Comparison of ENCODE assay signal across 13 cellular contexts in the genomic region with DNA sequence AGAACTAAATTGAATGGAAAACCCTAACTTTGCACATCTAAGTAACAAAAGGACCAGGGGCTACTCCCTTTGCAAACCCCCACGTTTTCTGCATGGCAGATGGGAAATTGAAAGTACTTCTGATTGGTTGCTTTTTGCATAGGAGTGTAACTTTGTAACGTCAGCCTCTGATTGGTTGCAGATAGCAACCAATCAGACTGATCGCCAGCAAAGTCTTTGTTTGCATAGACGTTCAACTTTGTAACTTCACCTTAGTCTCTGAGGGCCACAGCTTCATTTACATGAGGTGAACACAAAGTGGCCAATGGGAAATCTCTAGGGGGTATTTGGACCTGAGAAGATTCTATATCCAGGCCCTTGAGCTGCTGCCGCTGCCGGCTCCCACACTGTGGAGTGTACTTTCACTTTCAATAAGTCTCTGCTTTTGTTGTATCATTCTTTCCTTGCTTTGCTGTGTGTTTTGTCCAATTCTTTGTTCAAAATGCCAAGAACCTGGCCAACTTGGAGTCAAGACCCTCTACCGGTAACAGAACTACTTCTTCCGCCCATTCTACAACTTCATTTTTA.
DNase-seq lines count a peak whose midpoint lies in the region; ATAC-seq and TF ChIP-seq lines count a peak whose summit lies in the region.
"Had no signal": no experiment of that assay in that cellular context is flagged by ENCODE, and none has a peak within 500 bp of the region (broad histone marks: within the 10 kb centered on the region; RNA-seq: fewer than 3 reads in every experiment).

No MANE protein-coding gene starts in this region.

- no peaks in the 10 kb centered on the region for H3K27me3 Mint-ChIP-seq in WTC11 (ENCODE audit: low read depth)

- H3K4me3 ChIP-seq in mucosa of rectum (ENCODE audit: low read length in 2 of 2): peak overlapping the region; percentile 10 to 46
- H3K4me3 ChIP-seq: ascending aorta had no signal

- DNase-seq in DMS114 treated with DMSO at 0.1 percent for 48 hours (lab: John Stamatoyannopoulos, UW; ENCODE audit: unreplicated experiment) (peak; percentile 11), WTC11 (ENCODE audit: low spot score) (no peak), SK-N-DZ (ENCODE audit: low spot score) (no peak), DMS79 (lab: John Stamatoyannopoulos, UW) (no peak), CD1c-positive myeloid dendritic cell (ENCODE audit: extremely low spot score) (no peak), NCI-H2107 (lab: John Stamatoyannopoulos, UW) (no peak)
- DNase-seq: activated CD4-positive, alpha-beta T cell treated with anti-CD3 and anti-CD28 coated beads for 4 hours; foreskin fibroblast had no signal

- no peak; the same call in 1 of the 2 replicates for ATAC-seq in WTC11
- ATAC-seq: activated T-helper 17 cell treated with anti-CD3 and anti-CD28 coated beads, Interleukin-2, amount 50 U/mL, for 72 hours had no signal

- no peak overlapping the region for H3K9ac ChIP-seq in mucosa of rectum (ENCODE audit: low read depth in 1 of 2, low read length in 2 of 2)

- H3K9me3 Mint-ChIP-seq in WTC11: peaks cover 30% of the 10 kb centered on the region

- H3K27me3 ChIP-seq in mucosa of rectum (ENCODE audit: control insufficient read depth in 2 of 2, insufficient read depth in 2 of 2, low read length in 2 of 2): no peaks in the 10 kb centered on the region
- H3K27me3 ChIP-seq: ascending aorta had no signal

- peaks cover 14% of the 10 kb centered on the region for H3K36me3 Mint-ChIP-seq in WTC11
- H3K36me3 Mint-ChIP-seq: CD14-positive monocyte had no signal

- POLR2A ChIA-PET in WTC11 (lab: Charles Lee): no interaction called here

- H3K36me3 ChIP-seq in KOPT-K1 (ENCODE audit: insufficient read depth, low read length) (no peaks in the 10 kb centered on the region), mucosa of rectum (ENCODE audit: control insufficient read depth in 2 of 2, insufficient read depth in 2 of 2, low read length in 2 of 2) (no peaks in the 10 kb centered on the region)
- H3K36me3 ChIP-seq: ascending aorta had no signal

- CTCF ChIA-PET in WTC11 (lab: Charles Lee): no interaction called here

- peaks cover 22% of the 10 kb centered on the region for H3K4me1 Mint-ChIP-seq in WTC11

- H3K9me3 ChIP-seq in KOPT-K1 (ENCODE audit: insufficient read depth, low read length, poor library complexity, severe bottlenecking) (peaks cover 3% of the 10 kb centered on the region), mucosa of rectum (ENCODE audit: control insufficient read depth in 2 of 2, low read length in 2 of 2) (peaks cover 0 to 2% of the 10 kb centered on the region in 2 donors)
- H3K9me3 ChIP-seq: ascending aorta had no signal

- no peak overlapping the region for H3K4me3 Mint-ChIP-seq in WTC11
- H3K4me3 Mint-ChIP-seq: activated T-helper 17 cell treated with anti-CD3 and anti-CD28 coated beads, Interleukin-2, amount 50 U/mL, for 72 hours; CD14-positive monocyte had no signal

- peak overlapping the region; percentile 14 for H3K27ac ChIP-seq in KOPT-K1 (ENCODE audit: low read depth, low read length, poor library complexity, severe bottlenecking)
- H3K27ac ChIP-seq in mucosa of rectum (ENCODE audit: low read depth in 2 of 2, low read length in 2 of 2): no peak overlapping the region
- H3K27ac ChIP-seq: ascending aorta had no signal

- no peak for TF ChIP-seq CTCF in WTC11 (IDR thresholded peaks at IDR 0.05)

- H3K27ac Mint-ChIP-seq in WTC11: no peak overlapping the region
- H3K27ac Mint-ChIP-seq: activated T-helper 17 cell treated with anti-CD3 and anti-CD28 coated beads, Interleukin-2, amount 50 U/mL, for 72 hours; CD14-positive monocyte had no signal

- no peaks in the 10 kb centered on the region for H3K4me1 ChIP-seq in mucosa of rectum (ENCODE audit: control insufficient read depth in 2 of 2, insufficient read depth in 2 of 2, low read length in 2 of 2)
- H3K4me1 ChIP-seq: ascending aorta had no signal

TF ChIP-seq in WTC11, 78 proteins besides CTCF, POLR2A, EP300 and RAD21:
- TF ChIP-seq FOXP4 (CRISPR knock-in tag; IDR thresholded peaks at IDR 0.05) (no peak), PREB (CRISPR knock-in tag; IDR thresholded peaks at IDR 0.05; ENCODE audit: borderline replicate concordance) (no peak), GRHL2 (CRISPR knock-in tag; IDR thresholded peaks at IDR 0.05; ENCODE audit: insufficient replicate concordance, severe bottlenecking) (no peak), NFYB (CRISPR knock-in tag; conservative IDR thresholded peaks at IDR 0.05; ENCODE audit: low read depth) (peak; percentile 39; the same call in 1 of the 2 replicates), NFE2L1 (CRISPR knock-in tag; IDR thresholded peaks at IDR 0.05) (no peak), EMX1 (CRISPR knock-in tag; IDR thresholded peaks at IDR 0.05) (no peak)
- TF ChIP-seq, protein P1, sequence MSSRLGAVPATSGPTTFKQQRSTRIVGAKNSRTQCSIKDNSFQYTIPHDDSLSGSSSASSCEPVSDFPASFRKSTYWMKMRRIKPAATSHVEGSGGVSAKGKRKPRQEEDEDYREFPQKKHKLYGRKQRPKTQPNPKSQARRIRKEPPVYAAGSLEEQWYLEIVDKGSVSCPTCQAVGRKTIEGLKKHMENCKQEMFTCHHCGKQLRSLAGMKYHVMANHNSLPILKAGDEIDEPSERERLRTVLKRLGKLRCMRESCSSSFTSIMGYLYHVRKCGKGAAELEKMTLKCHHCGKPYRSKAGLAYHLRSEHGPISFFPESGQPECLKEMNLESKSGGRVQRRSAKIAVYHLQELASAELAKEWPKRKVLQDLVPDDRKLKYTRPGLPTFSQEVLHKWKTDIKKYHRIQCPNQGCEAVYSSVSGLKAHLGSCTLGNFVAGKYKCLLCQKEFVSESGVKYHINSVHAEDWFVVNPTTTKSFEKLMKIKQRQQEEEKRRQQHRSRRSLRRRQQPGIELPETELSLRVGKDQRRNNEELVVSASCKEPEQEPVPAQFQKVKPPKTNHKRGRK (CRISPR knock-in tag; IDR thresholded peaks at IDR 0.05; ENCODE audit: borderline replicate concordance): no peak
